In genomic region chr14:68075382-68076029, GRCh38 we compare ENCODE assay signal across 26 cellular contexts.
DNase-seq lines count a peak whose midpoint lies in the region; ATAC-seq, FAIRE-seq and TF ChIP-seq lines count a peak whose summit lies in the region.
"Had no signal": no experiment of that assay in that cellular context is flagged by ENCODE, and none has a peak within 500 bp of the region (broad histone marks: within the 10 kb centered on the region; RNA-seq: fewer than 3 reads in every experiment).

No MANE protein-coding gene starts in this region.

- H3K4me1 ChIP-seq in breast epithelium: no peaks in the 10 kb centered on the region
- peaks cover 2% of the 10 kb centered on the region for H3K4me1 ChIP-seq in mesendoderm (ENCODE audit: control insufficient read depth, low read depth, low read length)
- no peaks in the 10 kb centered on the region for H3K4me1 ChIP-seq in small intestine (ENCODE audit: control insufficient read depth in 2 of 2, insufficient read depth in 1 of 2, low read depth in 1 of 2, low read length in 1 of 2)
- H3K4me1 ChIP-seq: BE2C, right atrium auricular region had no signal

- H3K56ac ChIP-seq in mesendoderm (ENCODE audit: low read length): no peak overlapping the region

- peaks cover 17% of the 10 kb centered on the region for H3K9me3 Mint-ChIP-seq in MCF 10A (ENCODE audit: unreplicated experiment)
- peaks cover 36 to 41% (median 39%) of the 10 kb centered on the region in 5 experiments for H3K9me3 Mint-ChIP-seq in brain

- no peak overlapping the region for H3K4me2 ChIP-seq in mesendoderm (ENCODE audit: low read length)

- H3K27me3 Mint-ChIP-seq in MCF 10A (ENCODE audit: insufficient read depth, unreplicated experiment) (no peaks in the 10 kb centered on the region), brain (no peaks in the 10 kb centered on the region)
- H3K27me3 Mint-ChIP-seq: activated naive CD8-positive, alpha-beta T cell; effector memory CD8-positive, alpha-beta T cell had no signal

- H3K79me2 ChIP-seq in mesendoderm (ENCODE audit: control insufficient read depth, insufficient read depth, low read length): no peaks in the 10 kb centered on the region

- no peak overlapping the region for H3K4ac ChIP-seq in mesendoderm (ENCODE audit: low read depth, low read length)

- H4K8ac ChIP-seq in mesendoderm (ENCODE audit: low read depth, low read length): no peak overlapping the region

- BruUV-seq in MCF 10A (replicated peaks; lab: Mats Ljungman, UMichigan): no TSS peak

- H3K4me3 ChIP-seq in breast epithelium: no peak overlapping the region
- H3K4me3 ChIP-seq in mesendoderm (ENCODE audit: low read length): no peak overlapping the region
- no peak overlapping the region for H3K4me3 ChIP-seq in small intestine (ENCODE audit: low read depth in 1 of 2, low read length in 2 of 2)
- H3K4me3 ChIP-seq: left ventricle myocardium inferior, right atrium auricular region had no signal

- H2BK15ac ChIP-seq in mesendoderm (replicated peaks; ENCODE audit: low read depth): no peak overlapping the region

- no peak overlapping the region for H3K27ac ChIP-seq in breast epithelium
- no peak overlapping the region for H3K27ac ChIP-seq in mesendoderm (ENCODE audit: low read depth, low read length)
- no peak overlapping the region for H3K27ac ChIP-seq in small intestine (ENCODE audit: low read depth in 1 of 2, low read length in 1 of 2)
- H3K27ac ChIP-seq: left ventricle myocardium inferior, right atrium auricular region had no signal

- H3K36me3 ChIP-seq in breast epithelium (no peaks in the 10 kb centered on the region), mesendoderm (ENCODE audit: control insufficient read depth, insufficient read depth, low read length) (no peaks in the 10 kb centered on the region), small intestine (ENCODE audit: control insufficient read depth in 2 of 2, insufficient read depth in 2 of 2, low read length in 2 of 2) (no peaks in the 10 kb centered on the region)
- H3K36me3 ChIP-seq: BE2C, left ventricle myocardium inferior, right atrium auricular region had no signal

- H3K23ac ChIP-seq in mesendoderm (ENCODE audit: low read length): peak overlapping the region; percentile 15

- H2BK5ac ChIP-seq in mesendoderm (ENCODE audit: low read length): no peak overlapping the region

- H4K5ac ChIP-seq in mesendoderm (ENCODE audit: low read length): no peak overlapping the region

- no peak for ATAC-seq in GM21786 (IDR thresholded peaks at IDR 0.05; ENCODE audit: unreplicated experiment)
- ATAC-seq: effector memory CD8-positive, alpha-beta T cell had no signal

- TF ChIP-seq POLR2A in breast epithelium (IDR thresholded peaks at IDR 0.05): no peak

- DNase-seq in MCF 10A (ENCODE audit: unreplicated experiment) (no peak), breast epithelium (ENCODE audit: low spot score in 2 of 2) (no peak), mesendoderm (no peak), urothelium cell line (ENCODE audit: low spot score) (no peak), small intestine (no peak), NCI-H2196 (lab: John Stamatoyannopoulos, UW; ENCODE audit: unreplicated experiment) (no peak)
- DNase-seq: activated CD4-positive, alpha-beta T cell treated with anti-CD3 and anti-CD28 coated beads for 4 hours; BE2C; Calu3; effector memory CD8-positive, alpha-beta T cell; EL; immature natural killer cell; KBM-7; left ventricle myocardium inferior; MV-4-11; NCI-H1930; NCI-H510A treated with DMSO at 0.1 percent for 48 hours; occipital lobe; SIG-M5; stimulated activated CD8-positive, alpha-beta memory T cell treated with anti-CD3 and anti-CD28 coated beads, Interleukin-4, amount 100 ng/mL, for 48 hours had no signal

- no peak overlapping the region for H3K18ac ChIP-seq in mesendoderm (ENCODE audit: low read length)

- TF ChIP-seq CTCF in MCF 10A (IDR thresholded peaks at IDR 0.05; ENCODE audit: unreplicated experiment) (no peak), breast epithelium (IDR thresholded peaks at IDR 0.05) (no peak), brain (conservative IDR thresholded peaks at IDR 0.05) (no peak)

- intact Hi-C loops in MCF 10A (cut with micrococcal nuclease): no loop called here
- intact Hi-C loops in breast epithelium (cut with DNase I; ENCODE audit: low total_unique reads): no loop called here

- POLR2A ChIA-PET in MCF 10A (lab: Yijun Ruan, JAX): interaction anchor here (0.7 to 1.4 kb wide), 5 partner anchors 9 to 72 kb away, joined by 3 read pairs; no protein-coding TSS in a partner anchor

- H3K27ac Mint-ChIP-seq in MCF 10A (ENCODE audit: low read depth, unreplicated experiment): peak overlapping the region; percentile 66
- peak overlapping the region; percentile 67 to 94 (median 92) for H3K27ac Mint-ChIP-seq in brain
- H3K27ac Mint-ChIP-seq: activated naive CD8-positive, alpha-beta T cell; activated T-helper 1 cell treated with anti-CD3 and anti-CD28 coated beads, Interleukin-12 subunit alpha, Interleukin-12 subunit beta, Interleukin-2, Interleukin-4 antibody, amounts not matched to agents 30 ng/mL and 10 ng/mL and 1 ng/mL, durations not matched to agents 14 hours and 24 hours and 36 hours; immature natural killer cell had no signal

- FAIRE-seq in urothelium cell line (lab: Jason Lieb, UNC) (peak; percentile 71), small intestine (lab: Jason Lieb, UNC) (no peak)
- FAIRE-seq: GM18507 had no signal

- no peaks in the 10 kb centered on the region for H3K36me3 Mint-ChIP-seq in MCF 10A (ENCODE audit: insufficient read depth, unreplicated experiment)
- peaks cover 40% of the 10 kb centered on the region for H3K36me3 Mint-ChIP-seq in brain

- H3K9ac ChIP-seq in mesendoderm (ENCODE audit: low read length): no peak overlapping the region

- H2BK120ac ChIP-seq in mesendoderm (ENCODE audit: low read depth, low read length): no peak overlapping the region

- no peaks in the 10 kb centered on the region for H3K27me3 ChIP-seq in breast epithelium
- H3K27me3 ChIP-seq in mesendoderm (ENCODE audit: insufficient read depth, low read length, poor library complexity): no peaks in the 10 kb centered on the region
- H3K27me3 ChIP-seq in small intestine (ENCODE audit: control insufficient read depth in 2 of 2, insufficient read depth in 2 of 2, low read length in 2 of 2): no peaks in the 10 kb centered on the region
- H3K27me3 ChIP-seq: BE2C, right atrium auricular region had no signal

- no peak overlapping the region for H2AK5ac ChIP-seq in mesendoderm (ENCODE audit: low read length)

- no peaks in the 10 kb centered on the region for H3K79me1 ChIP-seq in mesendoderm (ENCODE audit: low read length)

- WGBS in mesendoderm (ENCODE audit: extremely low coverage, insufficient coverage, low lambda C conversion rate): no CpG with 5 or more reads among the region's 5 CpGs
- 94 to 97% (median 97%) methylated on average over 5 of the region's 5 CpGs for WGBS in small intestine, 3 donors

- H3K9me3 ChIP-seq in breast epithelium (peaks cover 0 to 2% of the 10 kb centered on the region in 2 donors), small intestine (ENCODE audit: control insufficient read depth, low read depth) (no peaks in the 10 kb centered on the region)
- H3K9me3 ChIP-seq: BE2C had no signal

- CTCF ChIA-PET in MCF 10A (lab: Yijun Ruan, JAX): interaction anchor here (0.5 to 0.6 kb wide), 2 partner anchors 11 to 174 kb away, joined by 3 read pairs; no protein-coding TSS in a partner anchor

- H3K4me1 Mint-ChIP-seq in MCF 10A (ENCODE audit: insufficient read depth, unreplicated experiment) (peaks cover 6% of the 10 kb centered on the region), brain (peaks cover 31% of the 10 kb centered on the region)
- H3K4me1 Mint-ChIP-seq: immature natural killer cell had no signal

- no peak overlapping the region for H3K4me3 Mint-ChIP-seq in MCF 10A (ENCODE audit: unreplicated experiment)
- no peak overlapping the region for H3K4me3 Mint-ChIP-seq in brain
- H3K4me3 Mint-ChIP-seq: activated naive CD8-positive, alpha-beta T cell; activated T-helper 1 cell treated with anti-CD3 and anti-CD28 coated beads, Interleukin-12 subunit alpha, Interleukin-12 subunit beta, Interleukin-2, Interleukin-4 antibody, amounts not matched to agents 30 ng/mL and 10 ng/mL and 1 ng/mL, durations not matched to agents 14 hours and 24 hours and 36 hours; effector memory CD8-positive, alpha-beta T cell; immature natural killer cell had no signal
